15 cellular contexts compared by ENCODE assay signal in the genomic region with DNA sequence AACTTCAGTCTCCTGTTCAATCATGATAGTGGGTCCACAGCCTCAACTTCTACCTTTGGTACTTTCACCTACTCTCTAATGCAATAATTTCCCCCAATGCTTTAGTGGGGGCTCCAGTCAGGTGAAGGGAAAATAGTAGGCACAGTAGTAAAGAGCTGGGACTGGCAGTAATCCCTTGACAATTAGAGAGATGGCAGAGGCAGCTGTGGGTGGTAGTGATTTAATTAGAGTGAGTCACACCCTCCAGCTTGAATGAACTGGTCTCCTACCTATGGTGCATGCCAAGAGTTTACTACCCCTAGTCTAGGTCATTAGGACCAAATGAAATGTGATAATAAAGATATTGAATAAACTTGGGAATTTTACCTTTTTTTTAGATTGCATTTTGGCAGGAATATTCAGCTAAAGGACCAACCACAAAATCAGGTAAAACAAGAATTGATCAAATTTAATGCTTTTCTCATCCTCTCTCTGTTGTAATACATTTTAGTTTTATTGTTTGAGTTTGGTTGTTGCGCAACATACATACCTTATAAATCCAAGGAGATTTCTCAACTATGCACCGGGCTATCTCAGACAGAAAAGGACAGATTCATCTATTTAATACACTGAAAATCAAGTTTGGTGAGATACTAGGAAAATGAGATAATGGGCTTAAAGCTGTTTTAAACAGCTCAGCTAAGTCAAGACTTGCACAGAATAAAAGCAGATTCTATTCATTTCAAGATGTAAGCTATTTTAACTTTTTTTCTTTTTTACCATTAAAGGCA. TPM values are rescaled to one million over a fixed set of nuclear protein-coding genes. Genes with fewer than 3 reads are reported as not detected.
DNase-seq lines count a peak whose midpoint lies in the region; ATAC-seq and TF ChIP-seq lines count a peak whose summit lies in the region.
"Had no signal": no experiment of that assay in that cellular context is flagged by ENCODE, and none has a peak within 500 bp of the region (broad histone marks: within the 10 kb centered on the region; RNA-seq: fewer than 3 reads in every experiment).

No MANE protein-coding gene starts in this region.

- H3K4me1 ChIP-seq in left lung = no peaks in the 10 kb centered on the region
- H3K4me1 ChIP-seq: upper lobe of left lung had no signal

- no peaks in the 10 kb centered on the region for H3K27me3 ChIP-seq in left lung
- H3K27me3 ChIP-seq: upper lobe of left lung had no signal

- H3K36me3 ChIP-seq in left lung = peaks cover 0 to 9% of the 10 kb centered on the region in 2 donors

- H3K27ac ChIP-seq in left lung = no peak overlapping the region
- H3K27ac ChIP-seq: 22Rv1, upper lobe of left lung had no signal

- DNase-seq in DMS 273 (lab: John Stamatoyannopoulos, UW; ENCODE audit: unreplicated experiment) (peak; percentile 22), DMS 273 treated with DMSO at 0.1 percent for 48 hours (lab: John Stamatoyannopoulos, UW) (no peak), LNCaP clone FGC (ENCODE audit: low read depth) (peak; percentile 46), amniotic epithelial cell (ENCODE audit: low read depth) (peak; percentile 67), left lung (no peak), NCI-H2196 treated with DMSO at 0.1 percent for 48 hours (lab: John Stamatoyannopoulos, UW; ENCODE audit: unreplicated experiment) (no peak), activated gamma-delta T cell treated with Interleukin-2 at 50 U/mL for 16 hours (no peak)
- DNase-seq: anterior cingulate cortex, H7, left ventricle myocardium superior, upper lobe of left lung had no signal

- no peaks in the 10 kb centered on the region for H3K9me3 ChIP-seq in left lung
- H3K9me3 ChIP-seq: upper lobe of left lung had no signal

- TF ChIP-seq CTCF in LNCaP clone FGC (IDR thresholded peaks at IDR 0.05; ENCODE audit: control insufficient read depth, extremely low read depth, insufficient read depth) (no peak), left lung (IDR thresholded peaks at IDR 0.05) (no peak)

- intact Hi-C loops in left lung (cut with DNase I) = no loop called here

- no peak overlapping the region for H3K4me3 ChIP-seq in LNCaP clone FGC (ENCODE audit: low read depth, low read length)
- no peak overlapping the region for H3K4me3 ChIP-seq in left lung
- H3K4me3 ChIP-seq: upper lobe of left lung had no signal

- ATAC-seq in left lung (peak; percentile 55), GM21619 (IDR thresholded peaks at IDR 0.05; ENCODE audit: unreplicated experiment) (no peak)
- ATAC-seq: left ventricle myocardium superior, Right ventricle myocardium inferior had no signal

RNA-seq across cellular contexts. Expression of a gene that starts 9.0 kb away (rescaled TPM):
- total RNA-seq in left lung = 10 to 100 TPM; 12.6 to 14.2 TPM
- total RNA-seq: neural crest cell had no signal

RNA-seq across cellular contexts. Expression of a gene that starts 44.2 kb away (rescaled TPM):
- under 1 TPM in 1 of 2 donors, not detected in 1; 0.18 TPM for total RNA-seq in left lung
- total RNA-seq: H7, left ventricle myocardium superior, neural crest cell, Right ventricle myocardium inferior had no signal

RNA-seq across cellular contexts. Expression of a gene that starts 53.9 kb away (rescaled TPM):
- 10 to 100 TPM; 23.4 to 24.6 TPM for total RNA-seq in left lung

Comparison
In these comparisons a context has a peak if more than half of its experiments do, and no peak if none do; other contexts are left out.
1. DNase-seq: peak in DMS 273 (single experiment), LNCaP clone FGC (single experiment) and amniotic epithelial cell (single experiment); none in DMS 273 treated with DMSO at 0.1 percent for 48 hours (single experiment), left lung (0 of 2), NCI-H2196 treated with DMSO at 0.1 percent for 48 hours (single experiment) and activated gamma-delta T cell treated with Interleukin-2 at 50 U/mL for 16 hours (single experiment).